ENCODE assay signal across 8 cellular contexts in genomic region chr19:1001538-1002166, GRCh38. TPM values are rescaled to one million over a fixed set of nuclear protein-coding genes. Genes with fewer than 3 reads are reported as not detected.
A peak's percentile ranks its signal among the peaks of the same experiment; 100 is the strongest.
DNase-seq lines count a peak whose midpoint lies in the region; ATAC-seq and TF ChIP-seq lines count a peak whose summit lies in the region.

No MANE protein-coding gene starts in this region.

- TF ChIP-seq CTCF in OCI-LY1 (IDR thresholded peaks at IDR 0.05; ENCODE audit: low read length) (peak; percentile 84), gastroesophageal sphincter (IDR thresholded peaks at IDR 0.05) (peak in 3 of 4 experiments; percentile 84 to 96 (median 85))

- H2AFZ ChIP-seq in OCI-LY1 (ENCODE audit: low read length): no peak overlapping the region

- no peak for TF ChIP-seq EP300 in gastroesophageal sphincter (IDR thresholded peaks at IDR 0.05)

- H3K79me2 ChIP-seq in OCI-LY1 (ENCODE audit: insufficient read depth, low read length): no peaks in the 10 kb centered on the region

- intact Hi-C loops in activated T-helper 1 cell treated with anti-CD3 and anti-CD28 coated beads, Interleukin-12 subunit alpha, Interleukin-12 subunit beta, Interleukin-2, Interleukin-4 antibody, amounts not matched to agents 30 ng/mL and 10 ng/mL and 1 ng/mL, durations not matched to agents 14 hours and 24 hours and 36 hours (cut with micrococcal nuclease): loop anchor here (1.0 to 2.0 kb wide), 3 partner anchors 80 to 231 kb away; no protein-coding TSS in a partner anchor
- intact Hi-C loops in sciatic nerve (cut with DNase I): no loop called here

- H3K9me2 ChIP-seq in OCI-LY1 (ENCODE audit: low read depth, low read length): no peaks in the 10 kb centered on the region

- ATAC-seq in gastroesophageal sphincter: peak; percentile 63
- ATAC-seq in sciatic nerve: peak; percentile 70

- H3K4me1 ChIP-seq in OCI-LY1 (ENCODE audit: insufficient read depth, low read length, severe bottlenecking): no peaks in the 10 kb centered on the region
- peaks cover 0 to 23% (median 9%) of the 10 kb centered on the region in 3 donors for H3K4me1 ChIP-seq in gastroesophageal sphincter

- WGBS in gastroesophageal sphincter (ENCODE audit: low coverage in 1 of 2), 2 donors: 0% methylated on average over 1 to 2 of the region's 20 CpGs

- peaks cover 12% of the 10 kb centered on the region; the same call in 1 of the 2 replicates for H3K27me3 ChIP-seq in OCI-LY1 (ENCODE audit: insufficient read depth, low read length)
- peaks cover 78% of the 10 kb centered on the region for H3K27me3 ChIP-seq in gastroesophageal sphincter

- no peaks in the 10 kb centered on the region for H4K20me1 ChIP-seq in OCI-LY1 (ENCODE audit: insufficient read depth, low read length)

- no peak overlapping the region for H3K9ac ChIP-seq in OCI-LY1 (ENCODE audit: low read length)

- H3K4me3 Mint-ChIP-seq in activated T-helper 1 cell treated with anti-CD3 and anti-CD28 coated beads, Interleukin-12 subunit alpha, Interleukin-12 subunit beta, Interleukin-2, Interleukin-4 antibody, amounts not matched to agents 30 ng/mL and 10 ng/mL and 1 ng/mL, durations not matched to agents 14 hours and 24 hours and 36 hours: no peak overlapping the region

- no peak overlapping the region for H3K27ac ChIP-seq in OCI-LY1 (ENCODE audit: low read depth, low read length, poor library complexity, severe bottlenecking)
- no peak overlapping the region for H3K27ac ChIP-seq in gastroesophageal sphincter

- H3K9me3 ChIP-seq in OCI-LY1 (ENCODE audit: low read length) (no peaks in the 10 kb centered on the region), gastroesophageal sphincter (no peaks in the 10 kb centered on the region)

- H3K4me2 ChIP-seq in OCI-LY1 (ENCODE audit: low read length): no peak overlapping the region

- H3K9me3 Mint-ChIP-seq in activated T-helper 1 cell treated with anti-CD3 and anti-CD28 coated beads, Interleukin-12 subunit alpha, Interleukin-12 subunit beta, Interleukin-2, Interleukin-4 antibody, amounts not matched to agents 30 ng/mL and 10 ng/mL and 1 ng/mL, durations not matched to agents 14 hours and 24 hours and 36 hours: no peaks in the 10 kb centered on the region

- no peaks in the 10 kb centered on the region for H3K36me3 ChIP-seq in OCI-LY1 (ENCODE audit: insufficient read depth, low read length)
- H3K36me3 ChIP-seq in gastroesophageal sphincter: no peaks in the 10 kb centered on the region

- no peaks in the 10 kb centered on the region for H3K36me3 Mint-ChIP-seq in activated T-helper 1 cell treated with anti-CD3 and anti-CD28 coated beads, Interleukin-12 subunit alpha, Interleukin-12 subunit beta, Interleukin-2, Interleukin-4 antibody, amounts not matched to agents 30 ng/mL and 10 ng/mL and 1 ng/mL, durations not matched to agents 14 hours and 24 hours and 36 hours (ENCODE audit: low read depth)

- TF ChIP-seq POLR2A in gastroesophageal sphincter (IDR thresholded peaks at IDR 0.05): no peak

- peaks cover 33% of the 10 kb centered on the region for H3K27me3 Mint-ChIP-seq in activated T-helper 1 cell treated with anti-CD3 and anti-CD28 coated beads, Interleukin-12 subunit alpha, Interleukin-12 subunit beta, Interleukin-2, Interleukin-4 antibody, amounts not matched to agents 30 ng/mL and 10 ng/mL and 1 ng/mL, durations not matched to agents 14 hours and 24 hours and 36 hours (ENCODE audit: insufficient read depth)

- H3K4me3 ChIP-seq in OCI-LY1 (ENCODE audit: low read depth, low read length, poor library complexity, severe bottlenecking) (no peak overlapping the region), gastroesophageal sphincter (no peak overlapping the region)

- H3K4me1 Mint-ChIP-seq in activated T-helper 1 cell treated with anti-CD3 and anti-CD28 coated beads, Interleukin-12 subunit alpha, Interleukin-12 subunit beta, Interleukin-2, Interleukin-4 antibody, amounts not matched to agents 30 ng/mL and 10 ng/mL and 1 ng/mL, durations not matched to agents 14 hours and 24 hours and 36 hours (ENCODE audit: low read depth): peaks cover 5% of the 10 kb centered on the region

- DNase-seq in DMS79 treated with DMSO at 0.1 percent for 48 hours (lab: John Stamatoyannopoulos, UW) (peak; percentile 9), DMS79 (lab: John Stamatoyannopoulos, UW) (no peak), sciatic nerve (ENCODE audit: low spot score) (peak; percentile 81), HPDE6-E6E7 (ENCODE audit: extremely low spot score) (no peak), NK-92 (lab: John Stamatoyannopoulos, UW; ENCODE audit: unreplicated experiment) (no peak)
- peak; percentile 58 for DNase-seq in activated T-helper 1 cell treated with anti-CD3 and anti-CD28 coated beads, Interleukin-12 subunit alpha, Interleukin-12 subunit beta, Interleukin-2, Interleukin-4 antibody, amounts not matched to agents 30 ng/mL and 10 ng/mL and 1 ng/mL, durations not matched to agents 14 hours and 24 hours and 36 hours (ENCODE audit: low spot score)

- H3F3A ChIP-seq in OCI-LY1 (ENCODE audit: insufficient read depth, low read length): no peaks in the 10 kb centered on the region

- no peak overlapping the region for H3K27ac Mint-ChIP-seq in activated T-helper 1 cell treated with anti-CD3 and anti-CD28 coated beads, Interleukin-12 subunit alpha, Interleukin-12 subunit beta, Interleukin-2, Interleukin-4 antibody, amounts not matched to agents 30 ng/mL and 10 ng/mL and 1 ng/mL, durations not matched to agents 14 hours and 24 hours and 36 hours

RNA-seq across cellular contexts. Expression of gene GRIN3B, which starts 1.4 kb away (rescaled TPM):
- not detected in 2 replicates for total RNA-seq in activated T-helper 1 cell treated with anti-CD3 and anti-CD28 coated beads, Interleukin-12 subunit alpha, Interleukin-12 subunit beta, Interleukin-2, Interleukin-4 antibody, amounts not matched to agents 30 ng/mL and 10 ng/mL and 1 ng/mL, durations not matched to agents 14 hours and 24 hours and 36 hours
- not detected for total RNA-seq in gastroesophageal sphincter
- not detected for total RNA-seq in sciatic nerve

RNA-seq across cellular contexts. Expression of gene WDR18, which starts 17.5 kb away (rescaled TPM):
- total RNA-seq in activated T-helper 1 cell treated with anti-CD3 and anti-CD28 coated beads, Interleukin-12 subunit alpha, Interleukin-12 subunit beta, Interleukin-2, Interleukin-4 antibody, amounts not matched to agents 30 ng/mL and 10 ng/mL and 1 ng/mL, durations not matched to agents 14 hours and 24 hours and 36 hours: 105 and 108 TPM in 2 replicates
- 10 to 100 TPM in 3 of 4 donors, 1 to 10 TPM in 1; 7.2 to 43.9 (median 20.1) TPM for total RNA-seq in gastroesophageal sphincter
- 20.3 TPM for total RNA-seq in sciatic nerve

RNA-seq across cellular contexts. Expression of gene TMEM259, which starts 19.3 kb away (rescaled TPM):
- total RNA-seq in activated T-helper 1 cell treated with anti-CD3 and anti-CD28 coated beads, Interleukin-12 subunit alpha, Interleukin-12 subunit beta, Interleukin-2, Interleukin-4 antibody, amounts not matched to agents 30 ng/mL and 10 ng/mL and 1 ng/mL, durations not matched to agents 14 hours and 24 hours and 36 hours: 162 and 170 TPM in 2 replicates
- total RNA-seq in gastroesophageal sphincter (100 to 1,000 TPM; 146 to 179 (median 154) TPM), sciatic nerve (146 TPM)

RNA-seq across cellular contexts. Expression of gene RNU6-2, which starts 19.7 kb away (rescaled TPM):
- total RNA-seq in activated T-helper 1 cell treated with anti-CD3 and anti-CD28 coated beads, Interleukin-12 subunit alpha, Interleukin-12 subunit beta, Interleukin-2, Interleukin-4 antibody, amounts not matched to agents 30 ng/mL and 10 ng/mL and 1 ng/mL, durations not matched to agents 14 hours and 24 hours and 36 hours: not detected in 2 replicates
- total RNA-seq in gastroesophageal sphincter: not detected
- not detected for total RNA-seq in sciatic nerve

RNA-seq across cellular contexts. Expression of gene CNN2, which starts 24.8 kb away (rescaled TPM):
- 112 and 114 TPM in 2 replicates for total RNA-seq in activated T-helper 1 cell treated with anti-CD3 and anti-CD28 coated beads, Interleukin-12 subunit alpha, Interleukin-12 subunit beta, Interleukin-2, Interleukin-4 antibody, amounts not matched to agents 30 ng/mL and 10 ng/mL and 1 ng/mL, durations not matched to agents 14 hours and 24 hours and 36 hours
- total RNA-seq in gastroesophageal sphincter: 100 to 1,000 TPM in 1 of 4 donors, 10 to 100 TPM in 3; 52.9 to 103 (median 75.2) TPM
- 120 TPM for total RNA-seq in sciatic nerve

Comparison
In these comparisons a context has a peak if more than half of its experiments do, and no peak if none do; other contexts are left out.
1. DNase-seq: peak in DMS79 treated with DMSO at 0.1 percent for 48 hours (single experiment), activated T-helper 1 cell treated with anti-CD3 and anti-CD28 coated beads, Interleukin-12 subunit alpha, Interleukin-12 subunit beta, Interleukin-2, Interleukin-4 antibody, amounts not matched to agents 30 ng/mL and 10 ng/mL and 1 ng/mL, durations not matched to agents 14 hours and 24 hours and 36 hours (single experiment) and sciatic nerve (single experiment); none in DMS79 (single experiment), HPDE6-E6E7 (single experiment) and NK-92 (single experiment).